11 cellular contexts compared by ENCODE assay signal in genomic region chr7:123208793-123209192, GRCh38. TPM values are rescaled to one million over a fixed set of nuclear protein-coding genes. Genes with fewer than 3 reads are reported as not detected.
DNase-seq lines count a peak whose midpoint lies in the region; ATAC-seq and TF ChIP-seq lines count a peak whose summit lies in the region.
"Had no signal": no experiment of that assay in that cellular context is flagged by ENCODE, and none has a peak within 500 bp of the region (broad histone marks: within the 10 kb centered on the region; RNA-seq: fewer than 3 reads in every experiment).

No MANE protein-coding gene starts in this region.

- no peak overlapping the region for H3K4me3 ChIP-seq in brain microvascular endothelial cell (ENCODE audit: low read depth, low read length)
- H3K4me3 ChIP-seq in neural cell (ENCODE audit: low read length): no peak overlapping the region

- H3K27ac ChIP-seq in brain microvascular endothelial cell: no peak overlapping the region
- H3K27ac ChIP-seq in neural cell (ENCODE audit: low read length): no peak overlapping the region
- H3K27ac ChIP-seq: HL-60 had no signal

- H3K27me3 ChIP-seq in brain microvascular endothelial cell (replicated peaks): no peaks in the 10 kb centered on the region
- no peaks in the 10 kb centered on the region for H3K27me3 ChIP-seq in neural cell (ENCODE audit: insufficient read depth, low read depth, low read length)

- no peaks in the 10 kb centered on the region for H4K20me1 ChIP-seq in neural cell (ENCODE audit: insufficient read depth)

- peak; percentile 43 for TF ChIP-seq RAD21 in neural cell (conservative IDR thresholded peaks at IDR 0.05)

- no peak overlapping the region for H3K27ac Mint-ChIP-seq in activated CD4-positive, alpha-beta memory T cell treated with anti-CD3 and anti-CD28 coated beads, Interleukin-2, amount 10 ng/mL, durations not matched to agents 7 days and 5 days
- H3K27ac Mint-ChIP-seq: brain; stimulated activated effector memory CD8-positive, alpha-beta T cell treated with anti-CD3 and anti-CD28 coated beads, Interleukin-12 subunit alpha, Interleukin-12 subunit beta, amount 100 ng/mL, for 72 hours had no signal

- H3K4me3 Mint-ChIP-seq in activated CD4-positive, alpha-beta memory T cell treated with anti-CD3 and anti-CD28 coated beads, Interleukin-2, amount 10 ng/mL, durations not matched to agents 7 days and 5 days: no peak overlapping the region
- H3K4me3 Mint-ChIP-seq: brain; stimulated activated effector memory CD8-positive, alpha-beta T cell treated with anti-CD3 and anti-CD28 coated beads, Interleukin-12 subunit alpha, Interleukin-12 subunit beta, amount 100 ng/mL, for 72 hours had no signal

- H2AFZ ChIP-seq in neural cell (ENCODE audit: low read depth, low read length): no peak overlapping the region

- CTCF ChIA-PET in activated CD4-positive, alpha-beta memory T cell treated with anti-CD3 and anti-CD28 coated beads, Interleukin-2, amount 10 ng/mL, durations not matched to agents 7 days and 5 days (lab: Charles Lee): no interaction called here

- ATAC-seq in GM18517 (IDR thresholded peaks at IDR 0.05; ENCODE audit: unreplicated experiment): no peak
- no peak for ATAC-seq in HG03439 (IDR thresholded peaks at IDR 0.05; ENCODE audit: unreplicated experiment)
- ATAC-seq: stimulated activated effector memory CD8-positive, alpha-beta T cell treated with anti-CD3 and anti-CD28 coated beads, Interleukin-12 subunit alpha, Interleukin-12 subunit beta, amount 100 ng/mL, for 72 hours had no signal

- DNase-seq in GM10266 (ENCODE audit: extremely low spot score): peak; percentile 5
- peak; percentile 62 for DNase-seq in LHCN-M2 (ENCODE audit: low read depth)
- peak; percentile 11 for DNase-seq in brain microvascular endothelial cell
- DNase-seq in activated CD4-positive, alpha-beta memory T cell treated with anti-CD3 and anti-CD28 coated beads, Interleukin-2, amount 10 ng/mL, durations not matched to agents 7 days and 5 days: no peak
- DNase-seq: activated CD4-positive, alpha-beta T cell treated with anti-CD3 and anti-CD28 coated beads, Interleukin-2, amount 50 U/mL, for 48 hours had no signal

- TF ChIP-seq EP300 in neural cell (conservative IDR thresholded peaks at IDR 0.05; ENCODE audit: poor library complexity, severe bottlenecking): no peak

- H3K9ac ChIP-seq in neural cell (ENCODE audit: low read length): no peak overlapping the region

- H3K36me3 Mint-ChIP-seq in activated CD4-positive, alpha-beta memory T cell treated with anti-CD3 and anti-CD28 coated beads, Interleukin-2, amount 10 ng/mL, durations not matched to agents 7 days and 5 days (ENCODE audit: low read depth): no peaks in the 10 kb centered on the region
- H3K36me3 Mint-ChIP-seq: brain; stimulated activated effector memory CD8-positive, alpha-beta T cell treated with anti-CD3 and anti-CD28 coated beads, Interleukin-12 subunit alpha, Interleukin-12 subunit beta, amount 100 ng/mL, for 72 hours had no signal

- no peaks in the 10 kb centered on the region for H3K9me2 ChIP-seq in neural cell (ENCODE audit: insufficient read depth, low read length)

- no peaks in the 10 kb centered on the region for H3K4me1 Mint-ChIP-seq in activated CD4-positive, alpha-beta memory T cell treated with anti-CD3 and anti-CD28 coated beads, Interleukin-2, amount 10 ng/mL, durations not matched to agents 7 days and 5 days
- H3K4me1 Mint-ChIP-seq: brain; stimulated activated effector memory CD8-positive, alpha-beta T cell treated with anti-CD3 and anti-CD28 coated beads, Interleukin-12 subunit alpha, Interleukin-12 subunit beta, amount 100 ng/mL, for 72 hours had no signal

- no peaks in the 10 kb centered on the region for H3K9me3 ChIP-seq in neural cell (ENCODE audit: low read length)

- H3K36me3 ChIP-seq in brain microvascular endothelial cell (replicated peaks): no peaks in the 10 kb centered on the region
- H3K36me3 ChIP-seq in neural cell (ENCODE audit: insufficient read depth, low read length): no peaks in the 10 kb centered on the region

- no peak overlapping the region for H3K4me2 ChIP-seq in neural cell (ENCODE audit: low read length)

- POLR2A ChIA-PET in activated CD4-positive, alpha-beta memory T cell treated with anti-CD3 and anti-CD28 coated beads, Interleukin-2, amount 10 ng/mL, durations not matched to agents 7 days and 5 days (lab: Charles Lee): no interaction called here

- no peaks in the 10 kb centered on the region for H3F3A ChIP-seq in neural cell (ENCODE audit: insufficient read depth, low read length, poor library complexity, severe bottlenecking)

- in situ Hi-C loops in brain microvascular endothelial cell (cut with HindIII; ENCODE audit: low pct_ligation_motif_present, low sequenced_read_pairs): no loop called here

- peaks cover 2% of the 10 kb centered on the region for H3K9me3 Mint-ChIP-seq in activated CD4-positive, alpha-beta memory T cell treated with anti-CD3 and anti-CD28 coated beads, Interleukin-2, amount 10 ng/mL, durations not matched to agents 7 days and 5 days
- H3K9me3 Mint-ChIP-seq: brain had no signal

- H3K27me3 Mint-ChIP-seq in activated CD4-positive, alpha-beta memory T cell treated with anti-CD3 and anti-CD28 coated beads, Interleukin-2, amount 10 ng/mL, durations not matched to agents 7 days and 5 days: no peaks in the 10 kb centered on the region
- H3K27me3 Mint-ChIP-seq: brain had no signal

- no peaks in the 10 kb centered on the region for H3K79me2 ChIP-seq in neural cell (replicated peaks; ENCODE audit: insufficient read depth, low read length)

- TF ChIP-seq CTCF in GM10266 (IDR thresholded peaks at IDR 0.05; ENCODE audit: control insufficient read depth, insufficient read depth, low read depth, missing control alignments): peak; percentile 31
- TF ChIP-seq CTCF in brain microvascular endothelial cell (IDR thresholded peaks at IDR 0.05; ENCODE audit: low read depth, low read length, missing control alignments): peak; percentile 74
- peak; percentile 57 for TF ChIP-seq CTCF in neural cell (IDR thresholded peaks at IDR 0.05; ENCODE audit: poor library complexity, severe bottlenecking)

TF ChIP-seq in neural cell, 6 proteins besides CTCF, POLR2A, EP300 and RAD21:
- TF ChIP-seq REST (IDR thresholded peaks at IDR 0.05; ENCODE audit: borderline replicate concordance) (no peak), SMC3 (conservative IDR thresholded peaks at IDR 0.05; ENCODE audit: poor library complexity) (peak; percentile 63)

RNA-seq across cellular contexts. Expression of gene SLC13A1, which starts 9.0 kb away (rescaled TPM):
- not detected in 2 replicates for total RNA-seq in LHCN-M2 (2014; rRNA removed)
- polyA plus RNA-seq in LHCN-M2 (2012): not detected
- not detected in 2 replicates for polyA plus RNA-seq in neural cell
- polyA minus RNA-seq in neural cell: not detected in 2 replicates
- total RNA-seq in activated CD4-positive, alpha-beta memory T cell treated with anti-CD3 and anti-CD28 coated beads, Interleukin-2, amount 10 ng/mL, durations not matched to agents 7 days and 5 days: not detected
